8 cellular contexts compared by ENCODE assay signal in genomic region chrX:11757397-11757728, GRCh38. TPM values are rescaled to one million over a fixed set of nuclear protein-coding genes. Genes with fewer than 3 reads are reported as not detected.
DNase-seq lines count a peak whose midpoint lies in the region; ATAC-seq and TF ChIP-seq lines count a peak whose summit lies in the region.

No MANE protein-coding gene starts in this region.

- H3K27ac ChIP-seq in temporal lobe (ENCODE audit: low read depth, low read length) = peak overlapping the region; percentile 54

- peak overlapping the region; percentile 37 for H3K27ac Mint-ChIP-seq in activated CD4-positive, alpha-beta T cell treated with anti-CD3 and anti-CD28 coated beads, Interleukin-2, amount 10 ng/mL, durations not matched to agents 24 days and 14 days
- H3K27ac Mint-ChIP-seq in activated CD8-positive, alpha-beta T cell treated with anti-CD3 and anti-CD28 coated beads for 36 hours = peak overlapping the region; percentile 52

- no peak for ATAC-seq in activated CD8-positive, alpha-beta T cell treated with anti-CD3 and anti-CD28 coated beads for 36 hours

- H3K4me3 Mint-ChIP-seq in activated CD4-positive, alpha-beta T cell treated with anti-CD3 and anti-CD28 coated beads, Interleukin-2, amount 10 ng/mL, durations not matched to agents 24 days and 14 days = peak overlapping the region; percentile 61
- peak overlapping the region; percentile 62 for H3K4me3 Mint-ChIP-seq in activated CD8-positive, alpha-beta T cell treated with anti-CD3 and anti-CD28 coated beads for 36 hours

- POLR2A ChIA-PET in activated CD8-positive, alpha-beta T cell treated with anti-CD3 and anti-CD28 coated beads for 36 hours (lab: Charles Lee) = interaction anchor here (1.0 to 1.8 kb wide), 2 partner anchors 10 to 11 kb away, joined by 3 to 4 read pairs; no protein-coding TSS in a partner anchor

- H3K4me1 Mint-ChIP-seq in activated CD4-positive, alpha-beta T cell treated with anti-CD3 and anti-CD28 coated beads, Interleukin-2, amount 10 ng/mL, durations not matched to agents 24 days and 14 days = peaks cover 16% of the 10 kb centered on the region
- H3K4me1 Mint-ChIP-seq in activated CD8-positive, alpha-beta T cell treated with anti-CD3 and anti-CD28 coated beads for 36 hours (ENCODE audit: low read depth) = peaks cover 16% of the 10 kb centered on the region

- peaks cover 26% of the 10 kb centered on the region for H3K27me3 Mint-ChIP-seq in activated CD4-positive, alpha-beta T cell treated with anti-CD3 and anti-CD28 coated beads, Interleukin-2, amount 10 ng/mL, durations not matched to agents 24 days and 14 days
- H3K27me3 Mint-ChIP-seq in activated CD8-positive, alpha-beta T cell treated with anti-CD3 and anti-CD28 coated beads for 36 hours = no peaks in the 10 kb centered on the region

- H3K36me3 Mint-ChIP-seq in activated CD4-positive, alpha-beta T cell treated with anti-CD3 and anti-CD28 coated beads, Interleukin-2, amount 10 ng/mL, durations not matched to agents 24 days and 14 days (ENCODE audit: low read depth) = peaks cover 16% of the 10 kb centered on the region
- H3K36me3 Mint-ChIP-seq in activated CD8-positive, alpha-beta T cell treated with anti-CD3 and anti-CD28 coated beads for 36 hours (ENCODE audit: low read depth) = peaks cover 17% of the 10 kb centered on the region

- no peaks in the 10 kb centered on the region for H3K9me3 Mint-ChIP-seq in activated CD4-positive, alpha-beta T cell treated with anti-CD3 and anti-CD28 coated beads, Interleukin-2, amount 10 ng/mL, durations not matched to agents 24 days and 14 days
- H3K9me3 Mint-ChIP-seq in activated CD8-positive, alpha-beta T cell treated with anti-CD3 and anti-CD28 coated beads for 36 hours = no peaks in the 10 kb centered on the region

- no peak for TF ChIP-seq CTCF in activated CD8-positive, alpha-beta T cell treated with anti-CD3 and anti-CD28 coated beads for 36 hours (IDR thresholded peaks at IDR 0.05)
- no peak for TF ChIP-seq CTCF in GM13976 (IDR thresholded peaks at IDR 0.05; ENCODE audit: borderline replicate concordance, control extremely low read depth, extremely low read depth, insufficient read depth, missing control alignments)

- intact Hi-C loops in activated CD4-positive, alpha-beta T cell treated with anti-CD3 and anti-CD28 coated beads, Interleukin-2, amount 10 ng/mL, durations not matched to agents 24 days and 14 days (cut with micrococcal nuclease) = no loop called here
- intact Hi-C loops in activated CD8-positive, alpha-beta T cell treated with anti-CD3 and anti-CD28 coated beads for 36 hours (cut with micrococcal nuclease) = no loop called here

- DNase-seq in activated CD4-positive, alpha-beta T cell treated with anti-CD3 and anti-CD28 coated beads, Interleukin-2, amount 10 ng/mL, durations not matched to agents 24 days and 14 days = no peak
- no peak for DNase-seq in activated CD4-positive, alpha-beta T cell treated with anti-CD3 and anti-CD28 coated beads, Interleukin-2, amount 50 U/mL, for 1 hour
- no peak for DNase-seq in activated CD8-positive, alpha-beta T cell treated with anti-CD3 and anti-CD28 coated beads for 36 hours
- DNase-seq in inferior parietal cortex (ENCODE audit: extremely low spot score) (peak; percentile 1), NCI-H1436 (lab: John Stamatoyannopoulos, UW) (no peak), GM13976 (ENCODE audit: low spot score) (no peak), dedifferentiated amniotic fluid mesenchymal stem cell (ENCODE audit: extremely low spot score) (no peak)

- in situ Hi-C loops in GM13976 (cut with MboI; ENCODE audit: low sequenced_read_pairs, unreplicated experiment) = no loop called here

- CTCF ChIA-PET in activated CD8-positive, alpha-beta T cell treated with anti-CD3 and anti-CD28 coated beads for 36 hours (lab: Charles Lee) = interaction anchor here (0.8 to 1.6 kb wide), 4 partner anchors 9 to 14 kb away, joined by 3 to 6 read pairs (median 4); no protein-coding TSS in a partner anchor

RNA-seq across cellular contexts. Expression of gene MSL3, which starts 0.7 kb away (rescaled TPM):
- total RNA-seq in activated CD4-positive, alpha-beta T cell treated with anti-CD3 and anti-CD28 coated beads, Interleukin-2, amount 10 ng/mL, durations not matched to agents 24 days and 14 days = 39.1 and 44.6 TPM in 2 replicates
- 10 to 100 TPM; 39.3 to 40.7 TPM for total RNA-seq in activated CD8-positive, alpha-beta T cell treated with anti-CD3 and anti-CD28 coated beads for 36 hours
- total RNA-seq in temporal lobe = 21.4 TPM
